8 cellular contexts compared by ENCODE assay signal in genomic region chr4:150853882-150854281, GRCh38.
"Had no signal": no experiment of that assay in that cellular context is flagged by ENCODE, and none has a peak within 500 bp of the region (broad histone marks: within the 10 kb centered on the region; RNA-seq: fewer than 3 reads in every experiment).

No MANE protein-coding gene starts in this region.

- H2AFZ ChIP-seq: GM23338 had no signal

- FAIRE-seq: H1, HepG2 had no signal

- H3K4me2 ChIP-seq: GM23338 had no signal

- H3K27ac ChIP-seq: HL-60 had no signal

- DNase-seq: H7, HFFc6, KBM-7 had no signal

- H3K4me3 ChIP-seq: GM23338, HAP-1 had no signal

- H3K9me3 ChIP-seq: HAP-1 had no signal
